Comparison of ENCODE assay signal across 23 cellular contexts in the genomic region with DNA sequence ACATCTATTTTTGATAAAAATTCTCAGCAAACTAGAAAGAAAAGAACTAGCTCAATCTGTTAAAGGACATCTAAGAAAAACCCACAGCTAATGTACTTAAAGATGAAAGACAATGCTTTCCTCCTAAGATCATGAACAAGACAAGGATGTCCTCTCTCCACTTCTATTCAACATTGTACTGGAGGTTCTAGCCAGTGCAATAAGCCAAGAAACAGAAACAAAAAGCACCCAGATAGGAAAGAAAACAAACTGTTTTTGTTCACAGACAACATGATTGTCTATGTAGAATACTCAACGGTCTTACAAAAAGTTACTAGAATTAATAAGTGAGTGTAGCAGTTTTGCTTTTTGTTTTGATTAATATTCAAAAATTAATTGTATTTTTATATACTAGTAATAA. TPM values are rescaled to one million over a fixed set of nuclear protein-coding genes. Genes with fewer than 3 reads are reported as not detected.
DNase-seq lines count a peak whose midpoint lies in the region; ATAC-seq lines count a peak whose summit lies in the region.
"Had no signal": no experiment of that assay in that cellular context is flagged by ENCODE, and none has a peak within 500 bp of the region (broad histone marks: within the 10 kb centered on the region; RNA-seq: fewer than 3 reads in every experiment).

No MANE protein-coding gene starts in this region.

- intact Hi-C loops in activated CD4-positive, alpha-beta T cell treated with anti-CD3 and anti-CD28 coated beads for 36 hours (cut with DNase I, micrococcal nuclease), result no loop called here
- intact Hi-C loops in naive thymus-derived CD4-positive, alpha-beta T cell (cut with micrococcal nuclease), result loop anchor here in 1 of 2 donors (1.0 kb wide), 1 partner anchor 13 kb away; no protein-coding TSS in a partner anchor

- peak overlapping the region; percentile 57 for H3K4me3 Mint-ChIP-seq in activated CD4-positive, alpha-beta T cell treated with anti-CD3 and anti-CD28 coated beads for 36 hours
- H3K4me3 Mint-ChIP-seq in CD8-positive, alpha-beta memory T cell, result peak overlapping the region; percentile 2 to 65 (median 25)
- peak overlapping the region; percentile 49 for H3K4me3 Mint-ChIP-seq in activated CD8-positive, alpha-beta T cell treated with anti-CD3 and anti-CD28 coated beads, Interleukin-2, amount 10 ng/mL, durations not matched to agents 7 days and 5 days
- H3K4me3 Mint-ChIP-seq in naive thymus-derived CD4-positive, alpha-beta T cell, result peak overlapping the region in 9 of 10 donors; percentile 7 to 84 (median 73)

- POLR2A ChIA-PET in activated CD4-positive, alpha-beta T cell treated with anti-CD3 and anti-CD28 coated beads for 36 hours (lab: Charles Lee), result no interaction called here
- POLR2A ChIA-PET in CD8-positive, alpha-beta memory T cell (lab: Charles Lee), result no interaction called here
- POLR2A ChIA-PET in activated CD8-positive, alpha-beta T cell treated with anti-CD3 and anti-CD28 coated beads, Interleukin-2, amount 10 ng/mL, durations not matched to agents 7 days and 5 days (lab: Charles Lee), result interaction anchor here (1.9 kb wide), 1 partner anchor 30 kb away, joined by 8 read pairs; a partner anchor contains a TSS
- POLR2A ChIA-PET in naive thymus-derived CD4-positive, alpha-beta T cell (lab: Charles Lee), result interaction anchor here (0.6 to 1.7 kb wide), 3 partner anchors 13 to 113 kb away, joined by 3 to 8 read pairs (median 6); no protein-coding TSS in a partner anchor

- H3K4me3 ChIP-seq in CD8-positive, alpha-beta memory T cell (ENCODE audit: low read length), result peak overlapping the region; percentile 44
- H3K4me3 ChIP-seq in naive thymus-derived CD4-positive, alpha-beta T cell (ENCODE audit: low read length), result no peak overlapping the region
- H3K4me3 ChIP-seq: tibial artery had no signal

- CTCF ChIA-PET in activated CD4-positive, alpha-beta T cell treated with anti-CD3 and anti-CD28 coated beads for 36 hours (lab: Charles Lee), result interaction anchor here (1.4 kb wide), 1 partner anchor 10 kb away, joined by 3 read pairs; no protein-coding TSS in a partner anchor
- CTCF ChIA-PET in CD8-positive, alpha-beta memory T cell (lab: Charles Lee), result no interaction called here
- CTCF ChIA-PET in activated CD8-positive, alpha-beta T cell treated with anti-CD3 and anti-CD28 coated beads, Interleukin-2, amount 10 ng/mL, durations not matched to agents 7 days and 5 days (lab: Charles Lee), result no interaction called here
- CTCF ChIA-PET in naive thymus-derived CD4-positive, alpha-beta T cell (lab: Charles Lee), result interaction anchor here (1.7 kb wide), 1 partner anchor 11 kb away, joined by 3 read pairs; no protein-coding TSS in a partner anchor

- H3K27ac ChIP-seq in CD8-positive, alpha-beta memory T cell (ENCODE audit: low read depth, low read length), result no peak overlapping the region
- peak overlapping the region; percentile 96 for H3K27ac ChIP-seq in naive thymus-derived CD4-positive, alpha-beta T cell (ENCODE audit: low read depth, low read length)
- H3K27ac ChIP-seq: tibial artery had no signal

- H3K9me3 ChIP-seq in CD8-positive, alpha-beta memory T cell (ENCODE audit: low read length), result no peaks in the 10 kb centered on the region
- H3K9me3 ChIP-seq in naive thymus-derived CD4-positive, alpha-beta T cell (ENCODE audit: control insufficient read depth in 2 of 3, low read length in 3 of 3), result no peaks in the 10 kb centered on the region
- H3K9me3 ChIP-seq: tibial artery had no signal

- peaks cover 59% of the 10 kb centered on the region for H3K4me1 ChIP-seq in CD8-positive, alpha-beta memory T cell (ENCODE audit: insufficient read depth, low read length)
- peaks cover 38 to 52% of the 10 kb centered on the region in 2 donors for H3K4me1 ChIP-seq in naive thymus-derived CD4-positive, alpha-beta T cell (ENCODE audit: control insufficient read depth in 2 of 2, insufficient read depth in 2 of 2, low read length in 2 of 2)
- H3K4me1 ChIP-seq: tibial artery had no signal

- DNase-seq in activated CD4-positive, alpha-beta T cell treated with anti-CD3 and anti-CD28 coated beads for 36 hours, result no peak
- no peak for DNase-seq in activated CD4-positive, alpha-beta T cell treated with anti-CD3 and anti-CD28 coated beads for 1 hour
- peak in 1 of 5 donors; percentile 57 for DNase-seq in CD8-positive, alpha-beta memory T cell
- no peak for DNase-seq in activated CD8-positive, alpha-beta T cell treated with anti-CD3 and anti-CD28 coated beads, Interleukin-2, amount 10 ng/mL, durations not matched to agents 7 days and 5 days
- peak in 7 of 9 donors; percentile 36 to 66 (median 52) for DNase-seq in naive thymus-derived CD4-positive, alpha-beta T cell
- no peak for DNase-seq in stimulated activated CD4-positive, alpha-beta T cell treated with anti-CD3 and anti-CD28 coated beads, Interleukin-2, amount 100 ng/mL, for 48 hours
- DNase-seq: activated CD4-positive, alpha-beta T cell treated with anti-CD3 and anti-CD28 coated beads for 4 hours; AML-193; amygdala; Caco-2; DMS79 treated with DMSO at 0.1 percent for 48 hours; GOT3; head of caudate nucleus; Kasumi-1; NCI-H1694 treated with DMSO at 0.1 percent for 48 hours; occipital lobe; small intestine; tibial artery had no signal

- H3K36me3 ChIP-seq in CD8-positive, alpha-beta memory T cell (ENCODE audit: insufficient read depth, low read length), result peaks cover 4% of the 10 kb centered on the region
- peaks cover 0 to 8% (median 8%) of the 10 kb centered on the region in 3 experiments for H3K36me3 ChIP-seq in naive thymus-derived CD4-positive, alpha-beta T cell (ENCODE audit: control insufficient read depth in 2 of 3, insufficient read depth in 3 of 3, low read length in 3 of 3)
- H3K36me3 ChIP-seq: tibial artery had no signal

- H3K27me3 ChIP-seq in CD8-positive, alpha-beta memory T cell (ENCODE audit: insufficient read depth, low read length, poor library complexity, severe bottlenecking), result no peaks in the 10 kb centered on the region
- no peaks in the 10 kb centered on the region for H3K27me3 ChIP-seq in naive thymus-derived CD4-positive, alpha-beta T cell (ENCODE audit: control insufficient read depth in 2 of 2, insufficient read depth in 2 of 2, low read length in 2 of 2)

- H3K9me3 Mint-ChIP-seq in activated CD4-positive, alpha-beta T cell treated with anti-CD3 and anti-CD28 coated beads for 36 hours (ENCODE audit: low read depth), result no peaks in the 10 kb centered on the region
- no peaks in the 10 kb centered on the region for H3K9me3 Mint-ChIP-seq in CD8-positive, alpha-beta memory T cell
- peaks cover 5% of the 10 kb centered on the region for H3K9me3 Mint-ChIP-seq in activated CD8-positive, alpha-beta T cell treated with anti-CD3 and anti-CD28 coated beads, Interleukin-2, amount 10 ng/mL, durations not matched to agents 7 days and 5 days (ENCODE audit: insufficient read depth)
- H3K9me3 Mint-ChIP-seq in naive thymus-derived CD4-positive, alpha-beta T cell, result peaks cover 0 to 1% (median 0%) of the 10 kb centered on the region in 11 donors

- H3K4me1 Mint-ChIP-seq in activated CD4-positive, alpha-beta T cell treated with anti-CD3 and anti-CD28 coated beads for 36 hours, result peaks cover 48% of the 10 kb centered on the region
- H3K4me1 Mint-ChIP-seq in CD8-positive, alpha-beta memory T cell, result peaks cover 41 to 64% (median 56%) of the 10 kb centered on the region in 3 donors
- H3K4me1 Mint-ChIP-seq in activated CD8-positive, alpha-beta T cell treated with anti-CD3 and anti-CD28 coated beads, Interleukin-2, amount 10 ng/mL, durations not matched to agents 7 days and 5 days (ENCODE audit: low read depth), result peaks cover 54% of the 10 kb centered on the region
- H3K4me1 Mint-ChIP-seq in naive thymus-derived CD4-positive, alpha-beta T cell, result peaks cover 20 to 62% (median 48%) of the 10 kb centered on the region in 7 donors

- H3K27me3 Mint-ChIP-seq in activated CD4-positive, alpha-beta T cell treated with anti-CD3 and anti-CD28 coated beads for 36 hours, result no peaks in the 10 kb centered on the region
- peaks cover 0 to 4% of the 10 kb centered on the region in 2 donors for H3K27me3 Mint-ChIP-seq in CD8-positive, alpha-beta memory T cell
- no peaks in the 10 kb centered on the region for H3K27me3 Mint-ChIP-seq in activated CD8-positive, alpha-beta T cell treated with anti-CD3 and anti-CD28 coated beads, Interleukin-2, amount 10 ng/mL, durations not matched to agents 7 days and 5 days (ENCODE audit: low read depth)
- H3K27me3 Mint-ChIP-seq in naive thymus-derived CD4-positive, alpha-beta T cell, result no peaks in the 10 kb centered on the region

- H3K27ac Mint-ChIP-seq in activated CD4-positive, alpha-beta T cell treated with anti-CD3 and anti-CD28 coated beads for 36 hours, result peak overlapping the region; percentile 97
- peak overlapping the region; percentile 70 to 97 (median 86) for H3K27ac Mint-ChIP-seq in CD8-positive, alpha-beta memory T cell
- peak overlapping the region; percentile 84 for H3K27ac Mint-ChIP-seq in activated CD8-positive, alpha-beta T cell treated with anti-CD3 and anti-CD28 coated beads, Interleukin-2, amount 10 ng/mL, durations not matched to agents 7 days and 5 days
- H3K27ac Mint-ChIP-seq in naive thymus-derived CD4-positive, alpha-beta T cell, result peak overlapping the region; percentile 64 to 97 (median 95)

- H3K36me3 Mint-ChIP-seq in activated CD4-positive, alpha-beta T cell treated with anti-CD3 and anti-CD28 coated beads for 36 hours (ENCODE audit: low read depth), result peaks cover 36% of the 10 kb centered on the region
- peaks cover 9 to 28% (median 14%) of the 10 kb centered on the region in 3 donors for H3K36me3 Mint-ChIP-seq in CD8-positive, alpha-beta memory T cell
- H3K36me3 Mint-ChIP-seq in activated CD8-positive, alpha-beta T cell treated with anti-CD3 and anti-CD28 coated beads, Interleukin-2, amount 10 ng/mL, durations not matched to agents 7 days and 5 days (ENCODE audit: low read depth), result peaks cover 53% of the 10 kb centered on the region
- peaks cover 2 to 32% (median 19%) of the 10 kb centered on the region in 5 donors for H3K36me3 Mint-ChIP-seq in naive thymus-derived CD4-positive, alpha-beta T cell

- peak; percentile 16 for ATAC-seq in activated CD4-positive, alpha-beta T cell treated with anti-CD3 and anti-CD28 coated beads for 36 hours
- peak; percentile 13 for ATAC-seq in activated CD8-positive, alpha-beta T cell treated with anti-CD3 and anti-CD28 coated beads, Interleukin-2, amount 10 ng/mL, durations not matched to agents 7 days and 5 days
- peak; percentile 39 for ATAC-seq in naive thymus-derived CD4-positive, alpha-beta T cell
- no peak for ATAC-seq in GM21367 (IDR thresholded peaks at IDR 0.05; ENCODE audit: unreplicated experiment)
- ATAC-seq in GM21717 (IDR thresholded peaks at IDR 0.05; ENCODE audit: unreplicated experiment), result no peak

RNA-seq across cellular contexts. Expression of a gene that starts 7.8 kb away (rescaled TPM):
- 100 to 1,000 TPM; 305 to 331 TPM for total RNA-seq in activated CD4-positive, alpha-beta T cell treated with anti-CD3 and anti-CD28 coated beads for 36 hours
- 100 to 1,000 TPM; 426 to 438 TPM for total RNA-seq in CD8-positive, alpha-beta memory T cell
- polyA plus RNA-seq in CD8-positive, alpha-beta memory T cell, result 1,253 TPM
- 100 to 1,000 TPM; 541 to 588 TPM for total RNA-seq in activated CD8-positive, alpha-beta T cell treated with anti-CD3 and anti-CD28 coated beads, Interleukin-2, amount 10 ng/mL, durations not matched to agents 7 days and 5 days
- total RNA-seq in naive thymus-derived CD4-positive, alpha-beta T cell, result 100 to 1,000 TPM; 232 to 597 (median 352) TPM
- polyA plus RNA-seq in naive thymus-derived CD4-positive, alpha-beta T cell, result 1,000 to 10,000 TPM in 1 of 2 donors, 100 to 1,000 TPM in 1; 947 to 1,287 TPM
- total RNA-seq: A172, Caco-2, dermis microvascular lymphatic vessel endothelial cell, occipital lobe, renal cortical epithelial cell had no signal

RNA-seq across cellular contexts. Expression of a gene that starts 9.4 kb away (rescaled TPM):
- 100 to 1,000 TPM; 141 to 146 TPM for total RNA-seq in activated CD4-positive, alpha-beta T cell treated with anti-CD3 and anti-CD28 coated beads for 36 hours
- 100 to 1,000 TPM; 167 to 170 TPM for total RNA-seq in CD8-positive, alpha-beta memory T cell
- 414 TPM for polyA plus RNA-seq in CD8-positive, alpha-beta memory T cell
- total RNA-seq in activated CD8-positive, alpha-beta T cell treated with anti-CD3 and anti-CD28 coated beads, Interleukin-2, amount 10 ng/mL, durations not matched to agents 7 days and 5 days, result 100 to 1,000 TPM; 227 to 232 TPM
- 100 to 1,000 TPM; 122 to 220 (median 192) TPM for total RNA-seq in naive thymus-derived CD4-positive, alpha-beta T cell
- polyA plus RNA-seq in naive thymus-derived CD4-positive, alpha-beta T cell, result 100 to 1,000 TPM; 333 to 459 TPM
- total RNA-seq: A172, dermis microvascular lymphatic vessel endothelial cell, occipital lobe, renal cortical epithelial cell had no signal

RNA-seq across cellular contexts. Expression of a gene that starts 24.7 kb away (rescaled TPM):
- total RNA-seq in activated CD4-positive, alpha-beta T cell treated with anti-CD3 and anti-CD28 coated beads for 36 hours, result 10 to 100 TPM; 44.2 to 50.7 TPM
- 10 to 100 TPM; 55.9 to 56.8 TPM for total RNA-seq in CD8-positive, alpha-beta memory T cell
- polyA plus RNA-seq in CD8-positive, alpha-beta memory T cell, result 27.8 TPM
- total RNA-seq in activated CD8-positive, alpha-beta T cell treated with anti-CD3 and anti-CD28 coated beads, Interleukin-2, amount 10 ng/mL, durations not matched to agents 7 days and 5 days, result 10 to 100 TPM; 38.5 to 39.8 TPM
- total RNA-seq in naive thymus-derived CD4-positive, alpha-beta T cell, result 10 to 100 TPM; 38.4 to 54.5 (median 46.9) TPM
- 10 to 100 TPM; 20.3 to 31.7 TPM for polyA plus RNA-seq in naive thymus-derived CD4-positive, alpha-beta T cell

RNA-seq across cellular contexts. Expression of a gene that starts 30.2 kb away (rescaled TPM):
- total RNA-seq in activated CD4-positive, alpha-beta T cell treated with anti-CD3 and anti-CD28 coated beads for 36 hours, result 100 to 1,000 TPM; 400 to 530 TPM
- total RNA-seq in CD8-positive, alpha-beta memory T cell, result 100 to 1,000 TPM; 534 to 541 TPM
- 1,158 TPM for polyA plus RNA-seq in CD8-positive, alpha-beta memory T cell
- 100 to 1,000 TPM; 515 to 530 TPM for total RNA-seq in activated CD8-positive, alpha-beta T cell treated with anti-CD3 and anti-CD28 coated beads, Interleukin-2, amount 10 ng/mL, durations not matched to agents 7 days and 5 days
- 100 to 1,000 TPM; 392 to 706 (median 670) TPM for total RNA-seq in naive thymus-derived CD4-positive, alpha-beta T cell
- 1,000 to 10,000 TPM in 1 of 2 donors, 100 to 1,000 TPM in 1; 987 to 1,286 TPM for polyA plus RNA-seq in naive thymus-derived CD4-positive, alpha-beta T cell
- total RNA-seq: A172, dermis microvascular lymphatic vessel endothelial cell, occipital lobe, renal cortical epithelial cell had no signal

Comparison
In these comparisons a context has a peak if more than half of its experiments do, and no peak if none do; other contexts are left out.
1. ATAC-seq: peak in activated CD4-positive, alpha-beta T cell treated with anti-CD3 and anti-CD28 coated beads for 36 hours (single experiment), activated CD8-positive, alpha-beta T cell treated with anti-CD3 and anti-CD28 coated beads, Interleukin-2, amount 10 ng/mL, durations not matched to agents 7 days and 5 days (single experiment) and naive thymus-derived CD4-positive, alpha-beta T cell (single experiment); none in GM21367 (single experiment) and GM21717 (single experiment).
2. DNase-seq: peak in naive thymus-derived CD4-positive, alpha-beta T cell (7 of 9); none in activated CD4-positive, alpha-beta T cell treated with anti-CD3 and anti-CD28 coated beads for 36 hours (single experiment), activated CD4-positive, alpha-beta T cell treated with anti-CD3 and anti-CD28 coated beads for 1 hour (single experiment), activated CD8-positive, alpha-beta T cell treated with anti-CD3 and anti-CD28 coated beads, Interleukin-2, amount 10 ng/mL, durations not matched to agents 7 days and 5 days (single experiment) and stimulated activated CD4-positive, alpha-beta T cell treated with anti-CD3 and anti-CD28 coated beads, Interleukin-2, amount 100 ng/mL, for 48 hours (0 of 2).
3. CTCF ChIA-PET loops: an anchor here in activated CD4-positive, alpha-beta T cell treated with anti-CD3 and anti-CD28 coated beads for 36 hours (1.4 kb wide) and naive thymus-derived CD4-positive, alpha-beta T cell (1.7 kb wide); none called in CD8-positive, alpha-beta memory T cell and activated CD8-positive, alpha-beta T cell treated with anti-CD3 and anti-CD28 coated beads, Interleukin-2, amount 10 ng/mL, durations not matched to agents 7 days and 5 days.
4. POLR2A ChIA-PET loops: an anchor here in activated CD8-positive, alpha-beta T cell treated with anti-CD3 and anti-CD28 coated beads, Interleukin-2, amount 10 ng/mL, durations not matched to agents 7 days and 5 days (1.9 kb wide) and naive thymus-derived CD4-positive, alpha-beta T cell (0.6 to 1.7 kb wide); none called in activated CD4-positive, alpha-beta T cell treated with anti-CD3 and anti-CD28 coated beads for 36 hours and CD8-positive, alpha-beta memory T cell.
5. Peak in every context shown above with its lines, with median percentiles within 50 percentile points of each other: H3K27ac Mint-ChIP-seq and H3K4me3 Mint-ChIP-seq.